ENCODE assay signal across 15 cellular contexts in the genomic region with DNA sequence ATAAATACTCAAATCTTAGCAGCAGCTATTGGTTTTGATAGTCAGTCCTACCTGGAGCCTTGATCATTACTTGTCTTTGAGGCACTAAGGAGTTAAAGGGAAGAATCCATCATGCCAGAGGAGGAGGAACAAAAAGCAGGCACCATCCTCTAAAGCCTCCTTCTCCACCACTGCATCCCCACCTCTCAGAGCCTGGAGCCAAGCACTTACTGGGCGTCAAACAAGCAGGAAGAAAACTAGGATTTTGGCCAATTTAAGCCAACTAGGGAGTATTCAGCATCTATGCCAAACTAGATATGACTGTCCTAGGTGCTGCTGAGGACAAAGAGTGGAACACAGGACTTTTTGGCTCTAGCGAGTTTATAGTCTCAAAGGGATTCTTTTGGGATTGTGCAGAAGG.
DNase-seq lines count a peak whose midpoint lies in the region; ATAC-seq and TF ChIP-seq lines count a peak whose summit lies in the region.
"Had no signal": no experiment of that assay in that cellular context is flagged by ENCODE, and none has a peak within 500 bp of the region (broad histone marks: within the 10 kb centered on the region; RNA-seq: fewer than 3 reads in every experiment).

No MANE protein-coding gene starts in this region.

- no peak for ATAC-seq in HG02588 (IDR thresholded peaks at IDR 0.05; ENCODE audit: unreplicated experiment)
- ATAC-seq: GM12878 had no signal

- H3K9me3 Mint-ChIP-seq in brain (peaks cover 13 to 28% (median 24%) of the 10 kb centered on the region in 5 experiments), H9 (peaks cover 32 to 33% of the 10 kb centered on the region in 2 experiments)

- DNase-seq in NCI-H446 (lab: John Stamatoyannopoulos, UW), result peak; percentile 38 to 40
- DNase-seq in medulla oblongata (ENCODE audit: extremely low spot score), result peak; percentile 13
- no peak for DNase-seq in H9
- DNase-seq in HUDEP-2 (lab: John Stamatoyannopoulos, UW; ENCODE audit: unreplicated experiment in 76 of 76), result no peak
- DNase-seq: C1 segment of cervical spinal cord; Caco-2; CD4-positive, alpha-beta memory T cell; DMS153; DND-41; GDM1; GOT3; HCEC 1CT had no signal

- no peaks in the 10 kb centered on the region for H3K23me2 ChIP-seq in H9 (ENCODE audit: insufficient read length, low read depth, low read length, poor library complexity, severe bottlenecking)

- H3K4ac ChIP-seq in H9 (ENCODE audit: low read depth, low read length), result no peak overlapping the region

- no peak overlapping the region for H3K14ac ChIP-seq in H9 (ENCODE audit: insufficient read depth, low read length)

- H4K5ac ChIP-seq in H9 (ENCODE audit: insufficient read length, low read depth, low read length), result no peak overlapping the region

- H3K4me1 ChIP-seq in H9 (ENCODE audit: insufficient read depth, low read length), result no peaks in the 10 kb centered on the region

- no peak overlapping the region for H3K18ac ChIP-seq in H9 (ENCODE audit: insufficient read length, low read depth, low read length)

- peak overlapping the region in 2 of 5 experiments; percentile 16 to 48 for H3K4me3 Mint-ChIP-seq in brain
- no peak overlapping the region for H3K4me3 Mint-ChIP-seq in H9
- H3K4me3 Mint-ChIP-seq: CD4-positive, alpha-beta memory T cell had no signal

- H2BK20ac ChIP-seq in H9 (ENCODE audit: low read depth, low read length, poor library complexity, severe bottlenecking), result no peak overlapping the region

- no peak overlapping the region for H3K23ac ChIP-seq in H9 (ENCODE audit: insufficient read length, low read depth, low read length)

- H2BK15ac ChIP-seq in H9 (ENCODE audit: low read depth, low read length), result no peak overlapping the region

- H3K9ac ChIP-seq in H9 (ENCODE audit: extremely low read depth, insufficient read length, low read length), result no peak overlapping the region

- H3K27ac Mint-ChIP-seq in brain, result peak overlapping the region in 4 of 5 experiments; percentile 78 to 94 (median 89)
- H3K27ac Mint-ChIP-seq in H9, result no peak overlapping the region

- H4K20me1 ChIP-seq in H9 (ENCODE audit: control insufficient read depth, insufficient read depth, insufficient read length), result no peaks in the 10 kb centered on the region

- H3K27me3 Mint-ChIP-seq in brain (peaks cover 5% of the 10 kb centered on the region), H9 (ENCODE audit: low read depth) (peaks cover 2% of the 10 kb centered on the region; the same call in 1 of the 2 replicates)
- H3K27me3 Mint-ChIP-seq: CD4-positive, alpha-beta memory T cell had no signal

- no CpG with 5 or more reads among the region's 2 CpGs for WGBS in H9 (ENCODE audit: extremely low coverage, insufficient read length, low lambda C conversion rate)

- H3K56ac ChIP-seq in H9 (ENCODE audit: insufficient read length, low read depth, low read length), result no peak overlapping the region

- H3K4me2 ChIP-seq in H9 (ENCODE audit: insufficient read depth, insufficient read length, low read length), result no peak overlapping the region

- H3K79me2 ChIP-seq in H9 (ENCODE audit: insufficient read depth, low read length), result no peaks in the 10 kb centered on the region

- no peak overlapping the region for H2BK5ac ChIP-seq in H9 (ENCODE audit: insufficient read length, low read length)

- peaks cover 18% of the 10 kb centered on the region for H3K36me3 Mint-ChIP-seq in brain
- peaks cover 28 to 33% (median 30%) of the 10 kb centered on the region in 3 experiments for H3K36me3 Mint-ChIP-seq in H9 (ENCODE audit: insufficient read depth in 1 of 3, low read depth in 3 of 3)

- no peak overlapping the region for H4K8ac ChIP-seq in H9 (replicated peaks; ENCODE audit: insufficient read length, low read depth, low read length)

- peaks cover 6% of the 10 kb centered on the region for H3K9me3 ChIP-seq in H9 (ENCODE audit: control insufficient read depth, low read depth, low read length)

- no peak overlapping the region for H2AK5ac ChIP-seq in H9 (ENCODE audit: insufficient read length, low read length)

- H2BK120ac ChIP-seq in H9 (ENCODE audit: low read depth, low read length, poor library complexity, severe bottlenecking), result no peak overlapping the region

- H4K91ac ChIP-seq in H9 (ENCODE audit: insufficient read length, low read depth, low read length), result no peak overlapping the region

- no peak overlapping the region for H2BK12ac ChIP-seq in H9 (ENCODE audit: insufficient read length, low read depth, low read length)

- H3K79me1 ChIP-seq in H9 (ENCODE audit: insufficient read depth, low read depth, low read length, poor library complexity, severe bottlenecking), result no peaks in the 10 kb centered on the region

- H3T11ph ChIP-seq in H9 (ENCODE audit: low read length), result no peak overlapping the region

- no peak overlapping the region for H2AFZ ChIP-seq in H9 (ENCODE audit: low read length)

- H3K27me3 ChIP-seq in H9 (ENCODE audit: insufficient read depth, low read length), result no peaks in the 10 kb centered on the region

- H3K27ac ChIP-seq in H9 (ENCODE audit: insufficient read length, low read depth, low read length), result no peak overlapping the region

- H3K4me1 Mint-ChIP-seq in brain, result peaks cover 36% of the 10 kb centered on the region
- H3K4me1 Mint-ChIP-seq in H9, result peaks cover 15 to 20% of the 10 kb centered on the region in 2 experiments

- TF ChIP-seq CTCF in brain (conservative IDR thresholded peaks at IDR 0.05) (no peak), H9 (conservative IDR thresholded peaks at IDR 0.05) (no peak)

Comparison
In these comparisons a context has a peak if more than half of its experiments do, and no peak if none do; other contexts are left out.
1. DNase-seq: peak in NCI-H446 (2 of 2) and medulla oblongata (single experiment); none in H9 (single experiment) and HUDEP-2 (0 of 76).
2. H3K27ac Mint-ChIP-seq: peak in brain (4 of 5); none in H9 (0 of 3).